ENCODE assay signal across 8 cellular contexts in the genomic region with DNA sequence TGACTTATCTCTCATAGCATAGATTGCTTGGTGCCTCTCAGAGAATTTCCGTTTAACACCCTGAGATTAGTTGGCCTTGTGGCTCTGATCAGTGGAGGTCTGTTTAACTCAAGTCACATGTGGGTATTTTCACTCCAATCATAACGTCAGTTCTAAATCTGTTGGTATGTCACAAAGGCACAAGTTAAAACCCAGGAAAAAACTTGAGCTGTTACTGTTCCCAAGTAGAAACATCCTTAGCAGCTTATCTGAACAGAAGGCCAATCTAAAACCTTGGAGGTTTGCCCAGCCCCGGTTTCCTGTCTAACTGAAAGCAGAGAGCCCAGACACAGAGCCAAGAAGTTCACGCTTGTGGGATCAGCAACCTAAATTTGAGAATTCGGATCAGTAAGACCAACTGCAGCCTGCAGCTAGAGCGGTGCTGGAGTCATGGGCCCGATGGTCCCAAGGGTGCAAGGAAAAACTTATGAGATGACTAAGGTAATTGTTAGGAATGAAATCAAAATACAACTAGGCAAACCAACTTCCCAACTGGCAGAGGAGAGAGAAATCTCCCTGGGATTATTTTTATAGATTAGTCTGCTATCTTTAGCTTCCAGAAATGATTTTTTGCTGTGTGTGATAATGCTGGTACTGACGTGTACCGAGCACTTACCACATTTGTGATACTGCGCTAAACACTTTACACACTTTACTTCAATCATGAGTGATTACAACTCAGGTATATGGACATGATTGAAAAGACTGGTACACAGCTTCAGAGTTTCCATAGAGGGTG.
DNase-seq lines count a peak whose midpoint lies in the region; ATAC-seq and TF ChIP-seq lines count a peak whose summit lies in the region.

No MANE protein-coding gene starts in this region.

- peak overlapping the region; percentile 40 for H2AFZ ChIP-seq in osteoblast (ENCODE audit: low read length)

- no peak overlapping the region for H3K27ac Mint-ChIP-seq in stimulated activated effector memory CD8-positive, alpha-beta T cell treated with anti-CD3 and anti-CD28 coated beads, Interleukin-12 subunit alpha, Interleukin-12 subunit beta, amount 100 ng/mL, for 72 hours
- no peak overlapping the region for H3K27ac Mint-ChIP-seq in activated T-helper 2 cell treated with anti-CD3 and anti-CD28 coated beads, Interferon-gamma antibody, Interleukin-2, Interleukin-4, amounts not matched to agents 10 μg/mL and 5 μg/mL and 100 μg/mL, durations not matched to agents 14 hours and 24 hours and 36 hours

- peaks cover 25% of the 10 kb centered on the region for H3K4me1 ChIP-seq in BLaER1
- peaks cover 46% of the 10 kb centered on the region for H3K4me1 ChIP-seq in osteoblast (ENCODE audit: insufficient read depth, low read length)

- H3K36me3 ChIP-seq in BLaER1 (no peaks in the 10 kb centered on the region), osteoblast (ENCODE audit: insufficient read depth, low read length) (no peaks in the 10 kb centered on the region)

- TF ChIP-seq CTCF in osteoblast (IDR thresholded peaks at IDR 0.05; ENCODE audit: extremely low read depth, low read depth, low read length) (no peak), GM10266 (IDR thresholded peaks at IDR 0.05; ENCODE audit: control insufficient read depth, insufficient read depth, low read depth, missing control alignments) (no peak)

- H3K27me3 Mint-ChIP-seq in activated T-helper 2 cell treated with anti-CD3 and anti-CD28 coated beads, Interferon-gamma antibody, Interleukin-2, Interleukin-4, amounts not matched to agents 10 μg/mL and 5 μg/mL and 100 μg/mL, durations not matched to agents 14 hours and 24 hours and 36 hours (ENCODE audit: low read depth): peaks cover 3% of the 10 kb centered on the region

- no peak overlapping the region for H3K4me3 ChIP-seq in BLaER1
- peak overlapping the region; percentile 34 for H3K4me3 ChIP-seq in osteoblast (ENCODE audit: insufficient read depth, low read length)

- no peak overlapping the region; the same call in 1 of the 2 replicates for H3K9ac ChIP-seq in BLaER1

- intact Hi-C loops in activated T-helper 2 cell treated with anti-CD3 and anti-CD28 coated beads, Interferon-gamma antibody, Interleukin-2, Interleukin-4, amounts not matched to agents 10 μg/mL and 5 μg/mL and 100 μg/mL, durations not matched to agents 14 hours and 24 hours and 36 hours (cut with micrococcal nuclease): no loop called here

- no peaks in the 10 kb centered on the region for H3K36me3 Mint-ChIP-seq in stimulated activated effector memory CD8-positive, alpha-beta T cell treated with anti-CD3 and anti-CD28 coated beads, Interleukin-12 subunit alpha, Interleukin-12 subunit beta, amount 100 ng/mL, for 72 hours
- no peaks in the 10 kb centered on the region for H3K36me3 Mint-ChIP-seq in activated T-helper 2 cell treated with anti-CD3 and anti-CD28 coated beads, Interferon-gamma antibody, Interleukin-2, Interleukin-4, amounts not matched to agents 10 μg/mL and 5 μg/mL and 100 μg/mL, durations not matched to agents 14 hours and 24 hours and 36 hours (ENCODE audit: low read depth)

- H3K9me3 ChIP-seq in BLaER1 (peaks cover 22% of the 10 kb centered on the region), osteoblast (ENCODE audit: low read depth, low read length) (no peaks in the 10 kb centered on the region)

- H3K27me3 ChIP-seq in BLaER1: no peaks in the 10 kb centered on the region
- no peaks in the 10 kb centered on the region for H3K27me3 ChIP-seq in osteoblast (ENCODE audit: insufficient read depth, low read length)

- ATAC-seq in stimulated activated effector memory CD8-positive, alpha-beta T cell treated with anti-CD3 and anti-CD28 coated beads, Interleukin-12 subunit alpha, Interleukin-12 subunit beta, amount 100 ng/mL, for 72 hours: no peak

- H3K27ac ChIP-seq in BLaER1: peak overlapping the region; percentile 65
- H3K27ac ChIP-seq in osteoblast (ENCODE audit: low read depth, low read length): peak overlapping the region; percentile 82

- no peak overlapping the region for H3K4me3 Mint-ChIP-seq in stimulated activated effector memory CD8-positive, alpha-beta T cell treated with anti-CD3 and anti-CD28 coated beads, Interleukin-12 subunit alpha, Interleukin-12 subunit beta, amount 100 ng/mL, for 72 hours
- H3K4me3 Mint-ChIP-seq in activated T-helper 2 cell treated with anti-CD3 and anti-CD28 coated beads, Interferon-gamma antibody, Interleukin-2, Interleukin-4, amounts not matched to agents 10 μg/mL and 5 μg/mL and 100 μg/mL, durations not matched to agents 14 hours and 24 hours and 36 hours (ENCODE audit: low read depth): no peak overlapping the region

- H4K20me1 ChIP-seq in BLaER1 (no peaks in the 10 kb centered on the region), osteoblast (ENCODE audit: insufficient read depth, low read length) (no peaks in the 10 kb centered on the region)

- DNase-seq in OCI-M2 (lab: John Stamatoyannopoulos, UW; ENCODE audit: unreplicated experiment): peak; percentile 5
- DNase-seq in fibroblast of gingiva (ENCODE audit: low read depth): peak; percentile 96
- peak; percentile 72 for DNase-seq in osteoblast (ENCODE audit: insufficient read length, low spot score, missing footprints)
- no peak for DNase-seq in GM10266 (ENCODE audit: extremely low spot score)
- no peak for DNase-seq in stimulated activated CD4-positive, alpha-beta T cell treated with anti-CD3 and anti-CD28 coated beads, Interleukin-1b, Interleukin-23, amount 100 ng/mL, for 48 hours
- DNase-seq in stimulated activated effector memory CD8-positive, alpha-beta T cell treated with anti-CD3 and anti-CD28 coated beads, Interleukin-12 subunit alpha, Interleukin-12 subunit beta, amount 100 ng/mL, for 72 hours (ENCODE audit: low spot score in 2 of 2): no peak
- DNase-seq in activated T-helper 2 cell treated with anti-CD3 and anti-CD28 coated beads, Interferon-gamma antibody, Interleukin-2, Interleukin-4, amounts not matched to agents 10 μg/mL and 5 μg/mL and 100 μg/mL, durations not matched to agents 14 hours and 24 hours and 36 hours (ENCODE audit: low spot score): no peak

- H3K4me2 ChIP-seq in BLaER1: peak overlapping the region; percentile 64
- H3K4me2 ChIP-seq in osteoblast (ENCODE audit: insufficient read depth, low read length): peak overlapping the region; percentile 62

- no peaks in the 10 kb centered on the region for H3K79me2 ChIP-seq in osteoblast (ENCODE audit: insufficient read depth, low read length)

- H3K4me1 Mint-ChIP-seq in stimulated activated effector memory CD8-positive, alpha-beta T cell treated with anti-CD3 and anti-CD28 coated beads, Interleukin-12 subunit alpha, Interleukin-12 subunit beta, amount 100 ng/mL, for 72 hours: no peaks in the 10 kb centered on the region
- no peaks in the 10 kb centered on the region for H3K4me1 Mint-ChIP-seq in activated T-helper 2 cell treated with anti-CD3 and anti-CD28 coated beads, Interferon-gamma antibody, Interleukin-2, Interleukin-4, amounts not matched to agents 10 μg/mL and 5 μg/mL and 100 μg/mL, durations not matched to agents 14 hours and 24 hours and 36 hours (ENCODE audit: low read depth)

- H3K9me3 Mint-ChIP-seq in stimulated activated effector memory CD8-positive, alpha-beta T cell treated with anti-CD3 and anti-CD28 coated beads, Interleukin-12 subunit alpha, Interleukin-12 subunit beta, amount 100 ng/mL, for 72 hours: no peaks in the 10 kb centered on the region
- H3K9me3 Mint-ChIP-seq in activated T-helper 2 cell treated with anti-CD3 and anti-CD28 coated beads, Interferon-gamma antibody, Interleukin-2, Interleukin-4, amounts not matched to agents 10 μg/mL and 5 μg/mL and 100 μg/mL, durations not matched to agents 14 hours and 24 hours and 36 hours: no peaks in the 10 kb centered on the region

Comparison
In these comparisons a context has a peak if more than half of its experiments do, and no peak if none do; other contexts are left out.
1. DNase-seq: peak in OCI-M2 (single experiment), fibroblast of gingiva (single experiment) and osteoblast (single experiment); none in GM10266 (single experiment), stimulated activated CD4-positive, alpha-beta T cell treated with anti-CD3 and anti-CD28 coated beads, Interleukin-1b, Interleukin-23, amount 100 ng/mL, for 48 hours (single experiment), stimulated activated effector memory CD8-positive, alpha-beta T cell treated with anti-CD3 and anti-CD28 coated beads, Interleukin-12 subunit alpha, Interleukin-12 subunit beta, amount 100 ng/mL, for 72 hours (0 of 2) and activated T-helper 2 cell treated with anti-CD3 and anti-CD28 coated beads, Interferon-gamma antibody, Interleukin-2, Interleukin-4, amounts not matched to agents 10 μg/mL and 5 μg/mL and 100 μg/mL, durations not matched to agents 14 hours and 24 hours and 36 hours (single experiment).